ENCODE assay signal across 8 cellular contexts in genomic region chr1:153919879-153920852, GRCh38. TPM values are rescaled to one million over a fixed set of nuclear protein-coding genes. Genes with fewer than 3 reads are reported as not detected.
DNase-seq lines count a peak whose midpoint lies in the region; ATAC-seq and TF ChIP-seq lines count a peak whose summit lies in the region.

No MANE protein-coding gene starts in this region.

- CTCF ChIA-PET in MCF 10A (lab: Yijun Ruan, JAX) = interaction anchor here (0.6 to 5.6 kb wide), 37 partner anchors 9 to 286 kb away, joined by 3 to 41 read pairs (median 4); partner anchors contain the start of genes CHTOP, CREB3L4, DENND4B and RAB13

- no peak for TF ChIP-seq POLR2A in NB4 (IDR thresholded peaks at IDR 0.05; ENCODE audit: extremely low read depth, insufficient read length)

- no TSS peak for BruUV-seq in MCF 10A (replicated peaks; lab: Mats Ljungman, UMichigan)

- H3K36me3 Mint-ChIP-seq in MCF 10A (ENCODE audit: insufficient read depth, unreplicated experiment) = peaks cover 21% of the 10 kb centered on the region

- peak; percentile 57 for TF ChIP-seq CTCF in GM10266 (IDR thresholded peaks at IDR 0.05; ENCODE audit: control insufficient read depth, insufficient read depth, low read depth, missing control alignments)
- no peak for TF ChIP-seq CTCF in NB4 (IDR thresholded peaks at IDR 0.05; ENCODE audit: low read depth, low read length)
- no peak for TF ChIP-seq CTCF in MCF 10A (IDR thresholded peaks at IDR 0.05; ENCODE audit: unreplicated experiment)

- H3K27ac Mint-ChIP-seq in MCF 10A (ENCODE audit: low read depth, unreplicated experiment) = peak overlapping the region; percentile 74

- ATAC-seq in HG03175 (IDR thresholded peaks at IDR 0.05; ENCODE audit: unreplicated experiment) (no peak), HG03097 (IDR thresholded peaks at IDR 0.05; ENCODE audit: low FRiP score, unreplicated experiment) (no peak), HG03342 (IDR thresholded peaks at IDR 0.05; ENCODE audit: unreplicated experiment) (no peak)

- H3K9me3 Mint-ChIP-seq in MCF 10A (ENCODE audit: unreplicated experiment) = no peaks in the 10 kb centered on the region

- intact Hi-C loops in MCF 10A (cut with micrococcal nuclease) = loop anchor here (1.0 kb wide), 1 partner anchor 99 kb away; no protein-coding TSS in a partner anchor

- H3K4me3 ChIP-seq in NB4 (ENCODE audit: low read depth, low read length) = peak overlapping the region; percentile 89

- H3K27me3 Mint-ChIP-seq in MCF 10A (ENCODE audit: insufficient read depth, unreplicated experiment) = no peaks in the 10 kb centered on the region

- DNase-seq in GM10266 (ENCODE audit: extremely low spot score) (peak; percentile 45), NB4 (ENCODE audit: low read depth) (peak; percentile 75), MCF 10A (ENCODE audit: unreplicated experiment) (peak; percentile 21), lung microvascular endothelial cell (ENCODE audit: low read depth in 2 of 2) (peak; percentile 40 to 64), foreskin melanocyte (no peak)

- H3K4me3 Mint-ChIP-seq in MCF 10A (ENCODE audit: unreplicated experiment) = peak overlapping the region; percentile 74

- H3K4me1 Mint-ChIP-seq in MCF 10A (ENCODE audit: insufficient read depth, unreplicated experiment) = peaks cover 47% of the 10 kb centered on the region

- POLR2A ChIA-PET in MCF 10A (lab: Yijun Ruan, JAX) = interaction anchor here (0.6 to 7.8 kb wide), 22 partner anchors 10 to 302 kb away, joined by 3 to 117 read pairs (median 5); partner anchors contain the start of genes CREB3L4, CRTC2, DENND4B and JTB

RNA-seq across cellular contexts. Expression of gene GATAD2B, which starts 2.6 kb away (rescaled TPM):
- total RNA-seq in MCF 10A (2022) (95.5 and 108 TPM in 2 replicates), lung microvascular endothelial cell (3.5 and 4.2 TPM in 2 replicates)

RNA-seq across cellular contexts. Expression of gene DENND4B, which starts 26.4 kb away (rescaled TPM):
- 59.6 and 79.1 TPM in 2 replicates for total RNA-seq in MCF 10A (2022)
- 5.7 and 12.3 TPM in 2 replicates for total RNA-seq in lung microvascular endothelial cell

RNA-seq across cellular contexts. Expression of gene CRTC2, which starts 38.2 kb away (rescaled TPM):
- total RNA-seq in MCF 10A (2022) (47.0 and 55.1 TPM in 2 replicates), lung microvascular endothelial cell (2.0 and 4.6 TPM in 2 replicates)

RNA-seq across cellular contexts. Expression of gene SLC39A1, which starts 43.2 kb away (rescaled TPM):
- total RNA-seq in MCF 10A (2022) (124 and 159 TPM in 2 replicates), lung microvascular endothelial cell (80.0 and 117 TPM in 2 replicates)

RNA-seq across cellular contexts. Expression of gene CREB3L4, which starts 47.5 kb away (rescaled TPM):
- 14.7 and 17.6 TPM in 2 replicates for total RNA-seq in MCF 10A (2022)
- total RNA-seq in lung microvascular endothelial cell = 5.0 and 5.7 TPM in 2 replicates

Comparison
In these comparisons a context has a peak if more than half of its experiments do, and no peak if none do; other contexts are left out.
1. RNA of gene GATAD2B, which starts 2.6 kb away (total RNA-seq): 95.5 to 108 TPM in MCF 10A; 3.5 to 4.2 TPM in lung microvascular endothelial cell; every median in the first group is over 10 times any median in the second.